ENCODE assay signal across 8 cellular contexts in the genomic region with DNA sequence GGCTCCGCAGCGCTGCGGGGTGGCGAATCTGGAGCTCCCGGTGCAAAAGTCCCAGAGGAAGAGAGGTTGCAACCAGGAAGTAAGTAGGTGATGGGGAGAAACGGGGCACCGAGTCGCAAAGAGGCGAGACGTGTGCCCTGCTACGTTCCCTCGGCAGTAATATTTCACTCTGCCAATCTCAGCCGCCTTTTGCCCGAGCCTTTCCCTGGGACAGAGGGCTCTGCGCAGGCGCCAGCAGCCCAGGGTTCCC. TPM values are rescaled to one million over a fixed set of nuclear protein-coding genes. Genes with fewer than 3 reads are reported as not detected.
DNase-seq lines count a peak whose midpoint lies in the region; ATAC-seq, FAIRE-seq and TF ChIP-seq lines count a peak whose summit lies in the region.

A gene (minus strand): TSS at position 171 of the 250 bp plus-strand sequence. CDS start 495 bp downstream, outside the sequence.

- H3K36me3 ChIP-seq in GM06990 (ENCODE audit: control insufficient read depth, insufficient read depth, low read length) (no peaks in the 10 kb centered on the region), SK-N-MC (ENCODE audit: insufficient read depth, low read length) (no peaks in the 10 kb centered on the region; the same call in 1 of the 2 replicates), pancreas (peaks cover 0 to 16% (median 15%) of the 10 kb centered on the region in 3 donors)

- H3K9me3 ChIP-seq in SK-N-MC (ENCODE audit: low read depth, low read length) (no peaks in the 10 kb centered on the region), pancreas (no peaks in the 10 kb centered on the region)

- in situ Hi-C loops in G401 (cut with HindIII; ENCODE audit: low sequenced_read_pairs) = no loop called here

- TF ChIP-seq CTCF in GM06990 (IDR thresholded peaks at IDR 0.05; ENCODE audit: insufficient read depth, low read length, poor library complexity, severe bottlenecking) = no peak
- no peak for TF ChIP-seq CTCF in fibroblast of the aortic adventitia (IDR thresholded peaks at IDR 0.05; ENCODE audit: insufficient read depth, low read length)
- no peak for TF ChIP-seq CTCF in pancreas (IDR thresholded peaks at IDR 0.05)

- WGBS in pancreas, 2 donors = 0% methylated on average over 16 of the region's 16 CpGs

- no peak for DNase-seq in GM06990 (ENCODE audit: extremely low read depth, insufficient read length)
- DNase-seq in SK-N-MC (ENCODE audit: low read depth, low spot score) = no peak
- no peak for DNase-seq in fibroblast of the aortic adventitia (ENCODE audit: low read depth)
- no peak for DNase-seq in pancreas
- no peak for DNase-seq in central memory CD4-positive, alpha-beta T cell
- DNase-seq in G401 (ENCODE audit: low spot score) = no peak
- no peak for DNase-seq in D341Med (ENCODE audit: low spot score)
- no peak for DNase-seq in NCI-H446 (lab: John Stamatoyannopoulos, UW)

- peak in 1 of 4 donors; percentile 71 for ATAC-seq in pancreas

- H3K9ac ChIP-seq in SK-N-MC (ENCODE audit: insufficient read length) = peak within 1 kb of the TSS; percentile 68

- FAIRE-seq in pancreas (lab: Jason Lieb, UNC) = no peak

- H3K4me1 ChIP-seq in pancreas = peaks cover 41 to 48% (median 45%) of the 10 kb centered on the region in 3 donors

- H3K27me3 ChIP-seq in GM06990 (replicated peaks; ENCODE audit: control insufficient read depth, insufficient read depth, low read length) = no peaks in the 10 kb centered on the region
- H3K27me3 ChIP-seq in pancreas = no peaks in the 10 kb centered on the region

- H3K4me3 ChIP-seq in GM06990 (replicated peaks; ENCODE audit: low read depth, low read length) = peak within 1 kb of the TSS; percentile 67
- peak within 1 kb of the TSS; percentile 77 for H3K4me3 ChIP-seq in SK-N-MC
- H3K4me3 ChIP-seq in fibroblast of the aortic adventitia (ENCODE audit: low read depth, low read length) = peak within 1 kb of the TSS; percentile 100
- peak within 1 kb of the TSS; percentile 45 to 79 (median 63) for H3K4me3 ChIP-seq in pancreas

- H3K27ac ChIP-seq in SK-N-MC = no peak within 1 kb of the TSS
- peak within 1 kb of the TSS; percentile 94 to 99 (median 96) for H3K27ac ChIP-seq in pancreas

- intact Hi-C loops in pancreas (cut with DNase I) = no loop called here

RNA-seq across cellular contexts. Expression of the gene that starts here (rescaled TPM):
- 2.8 and 6.5 TPM in 2 replicates for total RNA-seq in fibroblast of the aortic adventitia (ENCODE audit: low replicate concordance)
- total RNA-seq in pancreas = 10 to 100 TPM in 4 of 6 donors, 1 to 10 TPM in 2; 4.8 to 16.6 (median 11.2) TPM
- polyA plus RNA-seq in pancreas = 10 to 100 TPM; 11.0 to 17.5 TPM
- 0.06 and 2.0 TPM in 2 replicates for total RNA-seq in G401 (2014; rRNA removed; shearing (Covaris generic))
